Comparison of ENCODE assay signal across 40 cellular contexts in the genomic region with DNA sequence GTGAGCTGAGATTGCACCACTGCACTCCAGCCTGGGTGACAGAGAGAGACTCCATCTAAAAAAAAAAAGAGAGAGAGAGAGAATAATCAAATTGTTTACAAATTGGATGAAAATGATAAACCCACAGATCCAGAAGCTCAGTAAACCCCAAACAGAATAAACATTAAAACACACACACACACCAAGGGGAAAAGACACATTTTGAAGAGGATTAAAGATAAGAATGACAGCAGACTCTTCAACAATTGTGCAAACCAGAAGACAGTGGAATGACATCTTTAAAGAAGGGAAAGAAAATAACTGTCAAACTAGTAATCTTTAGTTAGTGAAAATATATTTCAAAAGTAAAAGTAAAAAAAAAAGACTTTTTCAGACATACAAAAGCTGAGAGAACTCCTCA.
"Had no signal": no experiment of that assay in that cellular context is flagged by ENCODE, and none has a peak within 500 bp of the region (broad histone marks: within the 10 kb centered on the region; RNA-seq: fewer than 3 reads in every experiment).

No MANE protein-coding gene starts in this region.

- H3K4me3 Mint-ChIP-seq: activated naive CD4-positive, alpha-beta T cell treated with anti-CD3 and anti-CD28 coated beads for 36 hours; activated naive CD4-positive, alpha-beta T cell treated with anti-CD3 and anti-CD28 coated beads, Interleukin-2, amount 10 ng/mL, durations not matched to agents 7 days and 5 days; activated naive CD4-positive, alpha-beta T cell treated with anti-CD3 and anti-CD28 coated beads, Interleukin-2, amount 50 U/mL, for 24 hours; activated naive CD8-positive, alpha-beta T cell; activated naive CD8-positive, alpha-beta T cell treated with anti-CD3 and anti-CD28 coated beads for 36 hours; activated naive CD8-positive, alpha-beta T cell treated with anti-CD3 and anti-CD28 coated beads, Interleukin-2, amount 10 ng/mL, durations not matched to agents 7 days and 5 days; activated naive CD8-positive, alpha-beta T cell treated with anti-CD3 and anti-CD28 coated beads, Interleukin-2, amount 50 U/mL, for 24 hours; activated T-cell treated with anti-CD3 and anti-CD28 coated beads, Interleukin-2, amount 50 U/mL, for 24 hours; activated T-cell treated with anti-CD3 and anti-CD28 coated beads, Interleukin-2, amount 50 U/mL, for 4 hours; activated T-cell treated with anti-CD3 and anti-CD28 coated beads, Interleukin-2, amount 50 U/mL, for 72 hours; activated T-helper 1 cell treated with anti-CD3 and anti-CD28 coated beads, Interleukin-12 subunit alpha, Interleukin-12 subunit beta, Interleukin-2, Interleukin-4 antibody, amounts not matched to agents 30 ng/mL and 10 ng/mL and 1 ng/mL, durations not matched to agents 14 hours and 24 hours and 36 hours; activated T-helper 17 cell treated with anti-CD3 and anti-CD28 coated beads, Interleukin-2, amount 50 U/mL, for 72 hours; brain; central memory CD8-positive, alpha-beta T cell had no signal

- H3K4me1 Mint-ChIP-seq: activated naive CD4-positive, alpha-beta T cell treated with anti-CD3 and anti-CD28 coated beads, Interleukin-2, amount 10 ng/mL, durations not matched to agents 7 days and 5 days; activated naive CD4-positive, alpha-beta T cell treated with anti-CD3 and anti-CD28 coated beads, Interleukin-2, amount 50 U/mL, for 24 hours; activated naive CD8-positive, alpha-beta T cell treated with anti-CD3 and anti-CD28 coated beads for 36 hours; activated naive CD8-positive, alpha-beta T cell treated with anti-CD3 and anti-CD28 coated beads, Interleukin-2, amount 10 ng/mL, durations not matched to agents 7 days and 5 days; activated naive CD8-positive, alpha-beta T cell treated with anti-CD3 and anti-CD28 coated beads, Interleukin-2, amount 50 U/mL, for 24 hours; activated T-helper 17 cell treated with anti-CD3 and anti-CD28 coated beads, Interleukin-2, amount 50 U/mL, for 72 hours; central memory CD8-positive, alpha-beta T cell had no signal

- H3K36me3 ChIP-seq: adrenal gland, ascending aorta, brain microvascular endothelial cell, breast epithelium, cardiac muscle cell had no signal

- DNase-seq: activated effector memory CD4-positive, alpha-beta T cell treated with anti-CD3 and anti-CD28 coated beads, Interleukin-2, amount 50 U/mL, for 16 hours; activated effector memory CD4-positive, alpha-beta T cell treated with Interleukin-2 at 50 U/mL for 16 hours; activated gamma-delta T cell; activated gamma-delta T cell treated with Interleukin-2 at 50 U/mL for 16 hours; activated naive CD4-positive, alpha-beta T cell; activated naive CD4-positive, alpha-beta T cell treated with anti-CD3 and anti-CD28 coated beads for 36 hours; activated naive CD4-positive, alpha-beta T cell treated with anti-CD3 and anti-CD28 coated beads, Interleukin-2, amount 10 ng/mL, durations not matched to agents 7 days and 5 days; activated naive CD4-positive, alpha-beta T cell treated with anti-CD3 and anti-CD28 coated beads, Interleukin-2, amount 50 U/mL, for 16 hours; activated naive CD4-positive, alpha-beta T cell treated with Interleukin-2 at 50 U/mL for 16 hours; activated naive CD8-positive, alpha-beta T cell treated with anti-CD3 and anti-CD28 coated beads for 36 hours; activated naive CD8-positive, alpha-beta T cell treated with anti-CD3 and anti-CD28 coated beads, Interleukin-2, amount 10 ng/mL, durations not matched to agents 7 days and 5 days; activated naive CD8-positive, alpha-beta T cell treated with anti-CD3 and anti-CD28 coated beads, Interleukin-2, amount 50 U/mL, for 24 hours; activated T-cell treated with anti-CD3 and anti-CD28 coated beads, Interleukin-2, amount 50 U/mL, for 1 hour; activated T-cell treated with anti-CD3 and anti-CD28 coated beads, Interleukin-2, amount 50 U/mL, for 24 hours; activated T-cell treated with anti-CD3 and anti-CD28 coated beads, Interleukin-2, amount 50 U/mL, for 4 hours; activated T-cell treated with anti-CD3 and anti-CD28 coated beads, Interleukin-2, amount 50 U/mL, for 48 hours; activated T-cell treated with anti-CD3 and anti-CD28 coated beads, Interleukin-2, amount 50 U/mL, for 72 hours; adrenal gland; amniotic stem cell; amygdala; anterior cingulate cortex; aorta; body of pancreas; brain microvascular endothelial cell; caudate nucleus; central memory CD4-positive, alpha-beta T cell; cerebellar nuclear complex had no signal

- H3K27me3 ChIP-seq: adrenal gland, ascending aorta, body of pancreas, brain microvascular endothelial cell, cardiac muscle cell had no signal

- H3K27ac Mint-ChIP-seq: activated naive CD4-positive, alpha-beta T cell treated with anti-CD3 and anti-CD28 coated beads for 36 hours; activated naive CD4-positive, alpha-beta T cell treated with anti-CD3 and anti-CD28 coated beads, Interleukin-2, amount 10 ng/mL, durations not matched to agents 7 days and 5 days; activated naive CD4-positive, alpha-beta T cell treated with anti-CD3 and anti-CD28 coated beads, Interleukin-2, amount 50 U/mL, for 24 hours; activated naive CD4-positive, alpha-beta T cell treated with anti-CD3 and anti-CD28 coated beads, Interleukin-2, amount 50 U/mL, for 72 hours; activated naive CD8-positive, alpha-beta T cell; activated naive CD8-positive, alpha-beta T cell treated with anti-CD3 and anti-CD28 coated beads for 36 hours; activated naive CD8-positive, alpha-beta T cell treated with anti-CD3 and anti-CD28 coated beads, Interleukin-2, amount 10 ng/mL, durations not matched to agents 7 days and 5 days; activated naive CD8-positive, alpha-beta T cell treated with anti-CD3 and anti-CD28 coated beads, Interleukin-2, amount 50 U/mL, for 24 hours; activated T-cell treated with anti-CD3 and anti-CD28 coated beads, Interleukin-2, amount 50 U/mL, for 24 hours; activated T-cell treated with anti-CD3 and anti-CD28 coated beads, Interleukin-2, amount 50 U/mL, for 72 hours; activated T-helper 1 cell treated with anti-CD3 and anti-CD28 coated beads, Interleukin-12 subunit alpha, Interleukin-12 subunit beta, Interleukin-2, Interleukin-4 antibody, amounts not matched to agents 30 ng/mL and 10 ng/mL and 1 ng/mL, durations not matched to agents 14 hours and 24 hours and 36 hours; activated T-helper 17 cell treated with anti-CD3 and anti-CD28 coated beads, Interleukin-2, amount 50 U/mL, for 72 hours; activated T-helper 2 cell treated with anti-CD3 and anti-CD28 coated beads, Interferon-gamma antibody, Interleukin-2, Interleukin-4, amounts not matched to agents 10 μg/mL and 5 μg/mL and 100 μg/mL, durations not matched to agents 14 hours and 24 hours and 36 hours; brain had no signal

- H3K4me3 ChIP-seq: adrenal gland, ascending aorta, body of pancreas, breast epithelium, cardiac muscle cell had no signal

- H3K36me3 Mint-ChIP-seq: activated naive CD4-positive, alpha-beta T cell treated with anti-CD3 and anti-CD28 coated beads, Interleukin-2, amount 10 ng/mL, durations not matched to agents 7 days and 5 days; activated naive CD8-positive, alpha-beta T cell treated with anti-CD3 and anti-CD28 coated beads for 36 hours; activated naive CD8-positive, alpha-beta T cell treated with anti-CD3 and anti-CD28 coated beads, Interleukin-2, amount 10 ng/mL, durations not matched to agents 7 days and 5 days had no signal

- FAIRE-seq: astrocyte, bronchial epithelial cell had no signal

- H3K27ac ChIP-seq: adrenal gland, ascending aorta, body of pancreas, brain microvascular endothelial cell, breast epithelium, cardiac muscle cell had no signal

- ATAC-seq: activated naive CD4-positive, alpha-beta T cell treated with anti-CD3 and anti-CD28 coated beads, Interleukin-2, amount 50 U/mL, for 72 hours; activated naive CD8-positive, alpha-beta T cell treated with anti-CD3 and anti-CD28 coated beads, Interleukin-2, amount 50 U/mL, for 24 hours; activated T-cell treated with anti-CD3 and anti-CD28 coated beads, Interleukin-2, amount 50 U/mL, for 4 hours; activated T-cell treated with anti-CD3 and anti-CD28 coated beads, Interleukin-2, amount 50 U/mL, for 72 hours; activated T-helper 17 cell treated with anti-CD3 and anti-CD28 coated beads, Interleukin-2, amount 50 U/mL, for 72 hours; body of pancreas had no signal

- H3K4me1 ChIP-seq: adrenal gland, ascending aorta, body of pancreas, breast epithelium had no signal
